9 cellular contexts compared by ENCODE assay signal in genomic region chr17:76272541-76273434, GRCh38. TPM values are rescaled to one million over a fixed set of nuclear protein-coding genes. Genes with fewer than 3 reads are reported as not detected.
DNase-seq lines count a peak whose midpoint lies in the region; ATAC-seq and TF ChIP-seq lines count a peak whose summit lies in the region.
"Had no signal": no experiment of that assay in that cellular context is flagged by ENCODE, and none has a peak within 500 bp of the region (broad histone marks: within the 10 kb centered on the region; RNA-seq: fewer than 3 reads in every experiment).

No MANE protein-coding gene starts in this region.

- no peak overlapping the region for H4K8ac ChIP-seq in H9 (replicated peaks; ENCODE audit: insufficient read length, low read depth, low read length)

- no peaks in the 10 kb centered on the region for H3K23me2 ChIP-seq in H9 (ENCODE audit: insufficient read length, low read depth, low read length, poor library complexity, severe bottlenecking)

- H3K36me3 Mint-ChIP-seq in H9 (ENCODE audit: insufficient read depth in 1 of 3, low read depth in 3 of 3) = peaks cover under 1 to 14% (median 9%) of the 10 kb centered on the region in 3 experiments; a peak in 5 of 7 replicates
- no peaks in the 10 kb centered on the region for H3K36me3 Mint-ChIP-seq in T-helper 17 cell (ENCODE audit: low read depth)
- peaks cover 14% of the 10 kb centered on the region for H3K36me3 Mint-ChIP-seq in endothelial cell (ENCODE audit: low read depth, unreplicated experiment)

- ATAC-seq in T-helper 17 cell (no peak), HG03025 (IDR thresholded peaks at IDR 0.05; ENCODE audit: low FRiP score, unreplicated experiment) (no peak)

- H3K27ac Mint-ChIP-seq in H9 (peak overlapping the region in 2 of 3 experiments; percentile 63 to 72; a peak in 2 of 7 replicates), T-helper 17 cell (peak overlapping the region; percentile 94), endothelial cell (ENCODE audit: unreplicated experiment) (no peak overlapping the region)

- H3K4me2 ChIP-seq in H9 (ENCODE audit: insufficient read depth, insufficient read length, low read length) = no peak overlapping the region

- H3K79me1 ChIP-seq in H9 (ENCODE audit: insufficient read depth, low read depth, low read length, poor library complexity, severe bottlenecking) = no peaks in the 10 kb centered on the region

- H2AFZ ChIP-seq in H9 (ENCODE audit: low read length) = no peak overlapping the region

- no CpG with 5 or more reads among the region's 19 CpGs for WGBS in H9 (ENCODE audit: extremely low coverage, insufficient read length, low lambda C conversion rate)

- TF ChIP-seq CTCF in GM12875 (IDR thresholded peaks at IDR 0.05; ENCODE audit: borderline replicate concordance, insufficient read depth, low read depth, low read length) (no peak), H9 (conservative IDR thresholded peaks at IDR 0.05) (no peak), left ventricle myocardium inferior (IDR thresholded peaks at IDR 0.05; ENCODE audit: borderline replicate concordance) (no peak), endothelial cell (IDR thresholded peaks at IDR 0.05; ENCODE audit: unreplicated experiment) (no peak)

- H3K36me3 ChIP-seq in left ventricle myocardium inferior = peaks cover 15% of the 10 kb centered on the region

- no peak overlapping the region for H3K27ac ChIP-seq in H9 (ENCODE audit: insufficient read length, low read depth, low read length)
- peak overlapping the region; percentile 63 for H3K27ac ChIP-seq in left ventricle myocardium inferior (replicated peaks)

- no peak overlapping the region for H4K5ac ChIP-seq in H9 (ENCODE audit: insufficient read length, low read depth, low read length)

- no peak overlapping the region for H2BK5ac ChIP-seq in H9 (ENCODE audit: insufficient read length, low read length)

- no peak overlapping the region for H3K23ac ChIP-seq in H9 (ENCODE audit: insufficient read length, low read depth, low read length)

- no peak overlapping the region for H2BK20ac ChIP-seq in H9 (ENCODE audit: low read depth, low read length, poor library complexity, severe bottlenecking)

- H3K27me3 Mint-ChIP-seq in H9 (ENCODE audit: low read depth) = peaks cover 1% of the 10 kb centered on the region; the same call in 1 of the 2 replicates
- H3K27me3 Mint-ChIP-seq in T-helper 17 cell = no peaks in the 10 kb centered on the region
- peaks cover 21% of the 10 kb centered on the region for H3K27me3 Mint-ChIP-seq in endothelial cell (ENCODE audit: unreplicated experiment)
- H3K27me3 Mint-ChIP-seq: brain had no signal

- H3K27me3 ChIP-seq in H9 (ENCODE audit: insufficient read depth, low read length) = no peaks in the 10 kb centered on the region
- H3K27me3 ChIP-seq in left ventricle myocardium inferior (ENCODE audit: low read depth) = no peaks in the 10 kb centered on the region

- no peak overlapping the region for H2AK5ac ChIP-seq in H9 (ENCODE audit: insufficient read length, low read length)

- no peaks in the 10 kb centered on the region for H4K20me1 ChIP-seq in H9 (ENCODE audit: control insufficient read depth, insufficient read depth, insufficient read length)

- no peaks in the 10 kb centered on the region; the same call in 1 of the 2 replicates for H3K4me1 ChIP-seq in H9 (ENCODE audit: insufficient read depth, low read length)
- peaks cover 63% of the 10 kb centered on the region for H3K4me1 ChIP-seq in left ventricle myocardium inferior

- H3K4me3 Mint-ChIP-seq in H9 (peak overlapping the region in 1 of 2 experiments; percentile 17; a peak in 1 of 5 replicates), T-helper 17 cell (peak overlapping the region; percentile 85), endothelial cell (ENCODE audit: unreplicated experiment) (no peak overlapping the region)
- H3K4me3 Mint-ChIP-seq: brain had no signal

- no peak overlapping the region for H4K91ac ChIP-seq in H9 (ENCODE audit: insufficient read length, low read depth, low read length)

- H3K9ac ChIP-seq in H9 (ENCODE audit: extremely low read depth, insufficient read length, low read length) = no peak overlapping the region

- H3K4me1 Mint-ChIP-seq in H9 (peaks cover 27 to 49% of the 10 kb centered on the region in 2 experiments), T-helper 17 cell (peaks cover 50% of the 10 kb centered on the region), endothelial cell (ENCODE audit: unreplicated experiment) (peaks cover 22% of the 10 kb centered on the region)

- H3K9me3 Mint-ChIP-seq in H9 = no peaks in the 10 kb centered on the region
- no peaks in the 10 kb centered on the region for H3K9me3 Mint-ChIP-seq in endothelial cell (ENCODE audit: unreplicated experiment)
- H3K9me3 Mint-ChIP-seq: brain had no signal

- H3K9me3 ChIP-seq in H9 (ENCODE audit: control insufficient read depth, low read depth, low read length) (no peaks in the 10 kb centered on the region), T-helper 17 cell (ENCODE audit: control insufficient read depth, low read length, poor library complexity, severe bottlenecking) (no peaks in the 10 kb centered on the region), left ventricle myocardium inferior (replicated peaks) (no peaks in the 10 kb centered on the region)

- no peak for DNase-seq in H9
- no peak for DNase-seq in T-helper 17 cell
- no peak for DNase-seq in left ventricle myocardium inferior
- peak; percentile 66 to 68 for DNase-seq in stimulated activated CD8-positive, alpha-beta memory T cell treated with anti-CD3 and anti-CD28 coated beads, Interleukin-15, amount 100 ng/mL, for 48 hours (ENCODE audit: low read depth in 2 of 2)
- no peak for DNase-seq in GOT3 (lab: John Stamatoyannopoulos, UW)
- no peak for DNase-seq in endothelial cell (ENCODE audit: low spot score)

- H3K14ac ChIP-seq in H9 (ENCODE audit: insufficient read depth, low read length) = peak overlapping the region; percentile 48; the same call in 1 of the 2 replicates

- H2BK15ac ChIP-seq in H9 (ENCODE audit: low read depth, low read length) = no peak overlapping the region

- H3K4me3 ChIP-seq in GM12875 (ENCODE audit: low read depth, low read length) (peak overlapping the region; percentile 40), left ventricle myocardium inferior (peak overlapping the region; percentile 59)

- H3K18ac ChIP-seq in H9 (ENCODE audit: insufficient read length, low read depth, low read length) = peak overlapping the region; percentile 27

- no peaks in the 10 kb centered on the region for H3K79me2 ChIP-seq in H9 (ENCODE audit: insufficient read depth, low read length)

- H3K56ac ChIP-seq in H9 (ENCODE audit: insufficient read length, low read depth, low read length) = no peak overlapping the region

- H3K4ac ChIP-seq in H9 (ENCODE audit: low read depth, low read length) = no peak overlapping the region

- H3T11ph ChIP-seq in H9 (ENCODE audit: low read length) = no peak overlapping the region

- H2BK12ac ChIP-seq in H9 (ENCODE audit: insufficient read length, low read depth, low read length) = no peak overlapping the region

- H2BK120ac ChIP-seq in H9 (ENCODE audit: low read depth, low read length, poor library complexity, severe bottlenecking) = no peak overlapping the region

- intact Hi-C loops in left ventricle myocardium inferior (cut with micrococcal nuclease) = loop anchor here (10.0 kb wide), 1 partner anchor 88 kb away; no protein-coding TSS in a partner anchor

RNA-seq across cellular contexts. Expression of gene UBALD2, which starts 7.6 kb away (rescaled TPM):
- 25.8 and 26.7 TPM in 2 replicates for total RNA-seq in H9 (2021)
- 100 to 1,000 TPM; 201 to 252 TPM for total RNA-seq in T-helper 17 cell
- total RNA-seq in left ventricle myocardium inferior = 26.0 TPM
- total RNA-seq in endothelial cell (ENCODE audit: unreplicated experiment) = 90.4 TPM

RNA-seq across cellular contexts. Expression of gene RNF157, which starts 32.5 kb away (rescaled TPM):
- 7.7 and 9.9 TPM in 2 replicates for total RNA-seq in H9 (2021)
- 10 to 100 TPM; 43.5 to 45.3 TPM for total RNA-seq in T-helper 17 cell
- total RNA-seq in left ventricle myocardium inferior = 4.8 TPM
- total RNA-seq in endothelial cell (ENCODE audit: unreplicated experiment) = 18.7 TPM

RNA-seq across cellular contexts. Expression of gene QRICH2, which starts 35.3 kb away (rescaled TPM):
- total RNA-seq in H9 (2021) = 2.2 and 3.2 TPM in 2 replicates
- total RNA-seq in T-helper 17 cell = 1 to 10 TPM; 1.7 to 3.6 TPM
- 2.4 TPM for total RNA-seq in left ventricle myocardium inferior
- total RNA-seq in endothelial cell (ENCODE audit: unreplicated experiment) = 15.0 TPM

Comparison
In these comparisons a context has a peak if more than half of its experiments do, and no peak if none do; other contexts are left out.
1. DNase-seq: peak in stimulated activated CD8-positive, alpha-beta memory T cell treated with anti-CD3 and anti-CD28 coated beads, Interleukin-15, amount 100 ng/mL, for 48 hours (2 of 2); none in H9 (single experiment), T-helper 17 cell (0 of 3), left ventricle myocardium inferior (single experiment), GOT3 (single experiment) and endothelial cell (single experiment).